In the genomic region with DNA sequence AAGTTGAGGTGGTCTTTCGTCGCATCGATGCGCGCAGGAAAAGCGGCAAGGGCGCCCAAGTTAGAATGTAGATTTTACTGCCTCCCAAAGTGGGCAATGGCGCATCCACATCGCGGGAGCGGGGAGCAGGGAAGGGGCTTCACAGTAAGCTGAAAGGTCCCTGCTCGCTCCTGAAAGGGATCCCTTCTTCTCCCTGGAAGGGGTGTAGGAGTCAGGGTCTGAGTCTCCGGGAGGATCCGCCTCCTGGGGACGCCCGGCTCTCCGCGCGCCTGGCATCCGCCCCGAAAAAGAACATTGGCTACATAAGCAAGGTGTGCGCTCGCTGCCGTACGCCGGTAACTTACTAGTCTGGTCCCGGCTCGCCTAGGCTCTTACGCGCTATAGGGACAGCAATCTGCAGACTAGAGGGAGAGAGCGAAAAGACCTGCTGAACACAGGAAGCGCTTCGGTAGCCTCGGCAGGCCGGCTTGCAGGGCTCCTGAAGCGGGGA, we compare ENCODE assay signal across 8 cellular contexts. TPM values are rescaled to one million over a fixed set of nuclear protein-coding genes. Genes with fewer than 3 reads are reported as not detected.
A peak's percentile ranks its signal among the peaks of the same experiment; 100 is the strongest.
DNase-seq lines count a peak whose midpoint lies in the region; ATAC-seq and TF ChIP-seq lines count a peak whose summit lies in the region.

No MANE protein-coding gene starts in this region.

- H3K27ac ChIP-seq in HUES6 (ENCODE audit: low read depth, low read length) (no peak overlapping the region; the same call in 1 of the 2 replicates), smooth muscle cell (ENCODE audit: low read depth) (peak overlapping the region; percentile 58)

- H3K4me1 ChIP-seq in HUES6 (ENCODE audit: control insufficient read depth, insufficient read depth, low read length): peaks cover 51% of the 10 kb centered on the region
- peaks cover 55% of the 10 kb centered on the region for H3K4me1 ChIP-seq in smooth muscle cell (ENCODE audit: low read depth)

- peak overlapping the region; percentile 94 for H3K4me2 ChIP-seq in smooth muscle cell

- peak overlapping the region; percentile 81 for H3K9ac ChIP-seq in HUES6 (ENCODE audit: low read length)
- H3K9ac ChIP-seq in smooth muscle cell (ENCODE audit: low read depth): peak overlapping the region; percentile 91

- H3K27me3 ChIP-seq in HUES6 (ENCODE audit: control insufficient read depth, insufficient read depth, low read length): peaks cover 54% of the 10 kb centered on the region
- no peaks in the 10 kb centered on the region for H3K27me3 ChIP-seq in smooth muscle cell (ENCODE audit: low read depth)

- DNase-seq in CD1c-positive myeloid dendritic cell (ENCODE audit: extremely low spot score) (peak; percentile 19), RPMI7951 (ENCODE audit: low read depth) (peak; percentile 58), cerebellum (ENCODE audit: low spot score) (peak; percentile 70), kidney glomerular epithelial cell (lab: John Stamatoyannopoulos, UW) (peak; percentile 56), smooth muscle cell (lab: John Stamatoyannopoulos, UW; ENCODE audit: unreplicated experiment) (no peak)

- H3K79me2 ChIP-seq in smooth muscle cell (ENCODE audit: low read depth): peaks cover 65% of the 10 kb centered on the region

- H3K9me3 ChIP-seq in HUES6 (ENCODE audit: control insufficient read depth, insufficient read depth, low read depth, low read length) (no peaks in the 10 kb centered on the region), smooth muscle cell (replicated peaks; ENCODE audit: low read depth) (no peaks in the 10 kb centered on the region)

- WGBS in smooth muscle cell (ENCODE audit: low lambda C conversion rate): under 1% methylated on average over 36 of the region's 36 CpGs

- peaks cover 19% of the 10 kb centered on the region for H3F3A ChIP-seq in smooth muscle cell (ENCODE audit: low read depth)

- H3K36me3 ChIP-seq in HUES6 (ENCODE audit: control insufficient read depth, insufficient read depth, low read length): no peaks in the 10 kb centered on the region
- no peaks in the 10 kb centered on the region for H3K36me3 ChIP-seq in smooth muscle cell (ENCODE audit: low read depth)

- no peak for TF ChIP-seq CTCF in smooth muscle cell (IDR thresholded peaks at IDR 0.05; ENCODE audit: borderline replicate concordance, insufficient read depth, poor library complexity, severe bottlenecking)

- no peak for ATAC-seq in activated CD4-positive, CD25-positive, alpha-beta regulatory T cell treated with anti-CD3 and anti-CD28 coated beads, Interleukin-2, amount 50 U/mL, for 24 hours
- no peak for ATAC-seq in HG02763 (IDR thresholded peaks at IDR 0.05; ENCODE audit: unreplicated experiment)

- H2AFZ ChIP-seq in smooth muscle cell (ENCODE audit: low read depth): no peak overlapping the region

- peak overlapping the region; percentile 93 for H3K4me3 ChIP-seq in HUES6 (ENCODE audit: low read depth, low read length)
- H3K4me3 ChIP-seq in smooth muscle cell: peak overlapping the region; percentile 95

- peaks cover 56% of the 10 kb centered on the region for H4K20me1 ChIP-seq in smooth muscle cell (ENCODE audit: low read depth)

RNA-seq across cellular contexts. Expression of gene UNC5B, which starts 0.8 kb away (rescaled TPM):
- total RNA-seq in RPMI7951 (2014; rRNA removed; shearing (Covaris generic)): 19.3 and 25.3 TPM in 2 replicates
- 10.7 TPM for total RNA-seq in cerebellum
- total RNA-seq in smooth muscle cell: 89.6 and 92.7 TPM in 2 replicates
- 115 and 142 TPM in 2 replicates for polyA plus RNA-seq in smooth muscle cell
